ENCODE assay signal across 8 cellular contexts in genomic region chr12:98754095-98754494, GRCh38.
DNase-seq lines count a peak whose midpoint lies in the region; ATAC-seq and TF ChIP-seq lines count a peak whose summit lies in the region.

No MANE protein-coding gene starts in this region.

- no peaks in the 10 kb centered on the region for H3K79me2 ChIP-seq in trophoblast cell (ENCODE audit: control insufficient read depth, insufficient read depth, low read length, poor library complexity)

- H3K27me3 ChIP-seq in trophoblast cell (ENCODE audit: insufficient read depth, low read length): no peaks in the 10 kb centered on the region

- H2BK12ac ChIP-seq in trophoblast cell (ENCODE audit: low read length): no peak overlapping the region

- H3K36me3 ChIP-seq in trophoblast cell (ENCODE audit: control insufficient read depth in 1 of 2, insufficient read depth in 2 of 2, low read length in 2 of 2): no peaks in the 10 kb centered on the region

- peaks cover 0 to 2% of the 10 kb centered on the region in 2 experiments for H3K4me1 ChIP-seq in trophoblast cell (ENCODE audit: control insufficient read depth in 1 of 2, insufficient read depth in 2 of 2, low read length in 2 of 2)

- ATAC-seq in GM19463 (IDR thresholded peaks at IDR 0.05; ENCODE audit: unreplicated experiment): peak; percentile 99
- ATAC-seq in HG03439 (IDR thresholded peaks at IDR 0.05; ENCODE audit: unreplicated experiment): peak; percentile 98
- no peak for ATAC-seq in left cardiac atrium

- H3K27ac Mint-ChIP-seq in activated T-helper 2 cell treated with anti-CD3 and anti-CD28 coated beads, Interferon-gamma antibody, Interleukin-2, Interleukin-4, amounts not matched to agents 10 μg/mL and 5 μg/mL and 100 μg/mL, durations not matched to agents 14 hours and 24 hours and 36 hours: peak overlapping the region; percentile 59

- no peaks in the 10 kb centered on the region for H3K36me3 Mint-ChIP-seq in activated T-helper 2 cell treated with anti-CD3 and anti-CD28 coated beads, Interferon-gamma antibody, Interleukin-2, Interleukin-4, amounts not matched to agents 10 μg/mL and 5 μg/mL and 100 μg/mL, durations not matched to agents 14 hours and 24 hours and 36 hours (ENCODE audit: low read depth)

- no peak overlapping the region for H3K9ac ChIP-seq in trophoblast cell (ENCODE audit: low read length)

- no peak overlapping the region for H3K18ac ChIP-seq in trophoblast cell (ENCODE audit: low read length)

- no CpG with 5 or more reads among the region's 5 CpGs for WGBS in trophoblast cell (ENCODE audit: extremely low coverage, insufficient coverage, insufficient read length)

- H3K23ac ChIP-seq in trophoblast cell (ENCODE audit: low read length): no peak overlapping the region

- no peak overlapping the region for H4K91ac ChIP-seq in trophoblast cell (ENCODE audit: low read depth, low read length)

- H3K4me2 ChIP-seq in trophoblast cell (ENCODE audit: low read length): no peak overlapping the region

- no peak overlapping the region for H4K12ac ChIP-seq in trophoblast cell (ENCODE audit: low read depth, low read length)

- no peak for TF ChIP-seq CTCF in GM10266 (IDR thresholded peaks at IDR 0.05; ENCODE audit: control insufficient read depth, insufficient read depth, low read depth, missing control alignments)

- H3K27me3 Mint-ChIP-seq in activated T-helper 2 cell treated with anti-CD3 and anti-CD28 coated beads, Interferon-gamma antibody, Interleukin-2, Interleukin-4, amounts not matched to agents 10 μg/mL and 5 μg/mL and 100 μg/mL, durations not matched to agents 14 hours and 24 hours and 36 hours (ENCODE audit: low read depth): no peaks in the 10 kb centered on the region

- peak; percentile 69 for DNase-seq in GM10266 (ENCODE audit: extremely low spot score)
- peak; percentile 24 for DNase-seq in activated T-helper 2 cell treated with anti-CD3 and anti-CD28 coated beads, Interferon-gamma antibody, Interleukin-2, Interleukin-4, amounts not matched to agents 10 μg/mL and 5 μg/mL and 100 μg/mL, durations not matched to agents 14 hours and 24 hours and 36 hours (ENCODE audit: low spot score)
- peak; percentile 60 for DNase-seq in pons (ENCODE audit: low spot score)
- DNase-seq in left cardiac atrium: no peak
- DNase-seq in trophoblast cell: no peak
- no peak for DNase-seq in activated CD8-positive, alpha-beta memory T cell treated with anti-CD3 and anti-CD28 coated beads for 24 hours

- no peak overlapping the region for H2BK5ac ChIP-seq in trophoblast cell (ENCODE audit: low read depth, low read length, poor library complexity)

- H3K79me1 ChIP-seq in trophoblast cell (ENCODE audit: low read length): no peaks in the 10 kb centered on the region

- H3K4me1 Mint-ChIP-seq in activated T-helper 2 cell treated with anti-CD3 and anti-CD28 coated beads, Interferon-gamma antibody, Interleukin-2, Interleukin-4, amounts not matched to agents 10 μg/mL and 5 μg/mL and 100 μg/mL, durations not matched to agents 14 hours and 24 hours and 36 hours (ENCODE audit: low read depth): peaks cover 25% of the 10 kb centered on the region

- H2AK5ac ChIP-seq in trophoblast cell (ENCODE audit: low read length): no peak overlapping the region

- no peak overlapping the region for H3K4ac ChIP-seq in trophoblast cell (ENCODE audit: low read depth, low read length)

- no peak overlapping the region for H4K8ac ChIP-seq in trophoblast cell (ENCODE audit: low read depth, low read length)

- H2BK120ac ChIP-seq in trophoblast cell (ENCODE audit: insufficient read depth, low read length, poor library complexity): no peak overlapping the region

- no peak overlapping the region for H3K14ac ChIP-seq in trophoblast cell (ENCODE audit: low read length)

- no peak overlapping the region for H3K4me3 ChIP-seq in trophoblast cell (ENCODE audit: low read depth, low read length)

- no peak overlapping the region for H2AFZ ChIP-seq in trophoblast cell (ENCODE audit: insufficient read depth, low read length, poor library complexity)

- intact Hi-C loops in activated T-helper 2 cell treated with anti-CD3 and anti-CD28 coated beads, Interferon-gamma antibody, Interleukin-2, Interleukin-4, amounts not matched to agents 10 μg/mL and 5 μg/mL and 100 μg/mL, durations not matched to agents 14 hours and 24 hours and 36 hours (cut with micrococcal nuclease): loop anchor here (1.0 kb wide), 1 partner anchor 13 kb away; no protein-coding TSS in a partner anchor
- intact Hi-C loops in left cardiac atrium (cut with DNase I): no loop called here

- H3K9me3 ChIP-seq in trophoblast cell (ENCODE audit: insufficient read depth, low read depth, low read length): no peaks in the 10 kb centered on the region

- no peaks in the 10 kb centered on the region for H3K9me3 Mint-ChIP-seq in activated T-helper 2 cell treated with anti-CD3 and anti-CD28 coated beads, Interferon-gamma antibody, Interleukin-2, Interleukin-4, amounts not matched to agents 10 μg/mL and 5 μg/mL and 100 μg/mL, durations not matched to agents 14 hours and 24 hours and 36 hours

- no peak overlapping the region for H3K27ac ChIP-seq in trophoblast cell (ENCODE audit: low read depth, low read length)

- H3K4me3 Mint-ChIP-seq in activated T-helper 2 cell treated with anti-CD3 and anti-CD28 coated beads, Interferon-gamma antibody, Interleukin-2, Interleukin-4, amounts not matched to agents 10 μg/mL and 5 μg/mL and 100 μg/mL, durations not matched to agents 14 hours and 24 hours and 36 hours (ENCODE audit: low read depth): no peak overlapping the region

Comparison
In these comparisons a context has a peak if more than half of its experiments do, and no peak if none do; other contexts are left out.
1. DNase-seq: peak in GM10266 (single experiment), activated T-helper 2 cell treated with anti-CD3 and anti-CD28 coated beads, Interferon-gamma antibody, Interleukin-2, Interleukin-4, amounts not matched to agents 10 μg/mL and 5 μg/mL and 100 μg/mL, durations not matched to agents 14 hours and 24 hours and 36 hours (single experiment) and pons (single experiment); none in left cardiac atrium (single experiment), trophoblast cell (0 of 2) and activated CD8-positive, alpha-beta memory T cell treated with anti-CD3 and anti-CD28 coated beads for 24 hours (single experiment).
2. ATAC-seq: peak in GM19463 (single experiment) and HG03439 (single experiment); none in left cardiac atrium (0 of 2).